In the genomic region with DNA sequence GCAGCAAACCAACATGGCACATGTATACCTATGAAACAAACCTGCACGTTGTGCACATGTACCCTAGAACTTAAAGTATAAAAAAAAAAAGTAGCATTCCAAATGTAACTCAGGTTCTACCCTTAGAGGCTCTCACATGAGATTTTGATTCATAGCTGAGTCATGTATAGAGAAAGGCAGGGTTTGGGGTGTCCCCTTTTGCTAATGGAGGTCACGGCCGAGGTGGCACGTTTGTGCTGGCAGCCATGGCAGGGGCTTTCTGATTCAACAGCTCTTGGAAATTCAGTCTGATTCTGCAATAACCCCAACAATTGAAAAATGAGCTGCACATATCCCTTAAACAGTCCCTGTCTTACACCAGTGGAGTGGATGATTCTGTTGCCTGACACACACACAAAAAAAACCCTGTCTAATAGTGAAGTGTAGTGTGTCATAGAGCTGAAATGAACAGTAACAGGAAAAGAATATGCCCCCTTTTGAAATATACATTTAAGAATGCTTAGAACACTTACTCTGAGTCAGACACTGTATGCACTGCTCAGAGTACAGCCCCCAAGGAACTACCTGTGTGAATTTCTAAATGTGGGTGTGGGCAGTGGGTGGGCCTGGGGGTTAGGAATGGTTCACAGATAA, we compare ENCODE assay signal across 10 cellular contexts. TPM values are rescaled to one million over a fixed set of nuclear protein-coding genes. Genes with fewer than 3 reads are reported as not detected.
A peak's percentile ranks its signal among the peaks of the same experiment; 100 is the strongest.
DNase-seq lines count a peak whose midpoint lies in the region; ATAC-seq and TF ChIP-seq lines count a peak whose summit lies in the region.
"Had no signal": no experiment of that assay in that cellular context is flagged by ENCODE, and none has a peak within 500 bp of the region (broad histone marks: within the 10 kb centered on the region; RNA-seq: fewer than 3 reads in every experiment).

No MANE protein-coding gene starts in this region.

- peaks cover 7% of the 10 kb centered on the region for H3K27me3 Mint-ChIP-seq in T-helper 2 cell treated with Interferon-gamma antibody and Interleukin-4, amounts not matched to agents 5 μg/mL and 100 μg/mL, for 36 hours (ENCODE audit: low read depth)

- peak; percentile 57 for DNase-seq in T-helper 2 cell treated with Interferon-gamma antibody and Interleukin-4, amounts not matched to agents 5 μg/mL and 100 μg/mL, for 36 hours (ENCODE audit: low spot score)
- DNase-seq in stimulated activated CD4-positive, alpha-beta T cell treated with anti-CD3 and anti-CD28 coated beads, Interleukin-12 subunit alpha, Interleukin-12 subunit beta, amount 100 ng/mL, for 24 hours (ENCODE audit: low read depth in 2 of 2): peak; percentile 31 to 37
- DNase-seq in lower leg skin (ENCODE audit: low spot score in 2 of 2): no peak
- DNase-seq in superior temporal gyrus (ENCODE audit: extremely low spot score): no peak
- DNase-seq in suprapubic skin (ENCODE audit: low spot score in 2 of 2): no peak
- DNase-seq in vagina (ENCODE audit: extremely low spot score in 2 of 2): no peak
- DNase-seq: MV-4-11 had no signal

- no peaks in the 10 kb centered on the region for H3K36me3 ChIP-seq in suprapubic skin
- H3K36me3 ChIP-seq in vagina: no peaks in the 10 kb centered on the region

- H3K27me3 ChIP-seq in suprapubic skin (no peaks in the 10 kb centered on the region), vagina (no peaks in the 10 kb centered on the region)

- no peak overlapping the region for H3K27ac ChIP-seq in suprapubic skin
- H3K27ac ChIP-seq in vagina: no peak overlapping the region

- no peaks in the 10 kb centered on the region for H3K4me1 ChIP-seq in suprapubic skin
- no peaks in the 10 kb centered on the region for H3K4me1 ChIP-seq in vagina

- no peaks in the 10 kb centered on the region for H3K9me3 Mint-ChIP-seq in T-helper 2 cell treated with Interferon-gamma antibody and Interleukin-4, amounts not matched to agents 5 μg/mL and 100 μg/mL, for 36 hours

- intact Hi-C loops in lower leg skin (cut with DNase I; ENCODE audit: low total_unique reads) (no loop called here), vagina (cut with DNase I) (no loop called here)

- no peak overlapping the region for H3K4me3 Mint-ChIP-seq in T-helper 2 cell treated with Interferon-gamma antibody and Interleukin-4, amounts not matched to agents 5 μg/mL and 100 μg/mL, for 36 hours

- H3K27ac Mint-ChIP-seq in T-helper 2 cell treated with Interferon-gamma antibody and Interleukin-4, amounts not matched to agents 5 μg/mL and 100 μg/mL, for 36 hours: peak overlapping the region; percentile 7

- TF ChIP-seq CTCF in lower leg skin (IDR thresholded peaks at IDR 0.05): no peak
- TF ChIP-seq CTCF in suprapubic skin (IDR thresholded peaks at IDR 0.05): no peak
- TF ChIP-seq CTCF in vagina (IDR thresholded peaks at IDR 0.05): no peak

- ATAC-seq in GM18519 (IDR thresholded peaks at IDR 0.05; ENCODE audit: low FRiP score, unreplicated experiment) (peak; percentile 89), HG02642 (IDR thresholded peaks at IDR 0.05; ENCODE audit: poor library complexity, unreplicated experiment) (peak; percentile 90)

- 49 to 70% methylated on average over 4 of the region's 4 CpGs for WGBS in lower leg skin, 2 donors
- WGBS in suprapubic skin: 64% methylated on average over 4 of the region's 4 CpGs

- no peaks in the 10 kb centered on the region for H3K9me3 ChIP-seq in suprapubic skin
- no peaks in the 10 kb centered on the region for H3K9me3 ChIP-seq in vagina

- TF ChIP-seq POLR2A in lower leg skin (IDR thresholded peaks at IDR 0.05) (no peak), suprapubic skin (IDR thresholded peaks at IDR 0.05) (no peak), vagina (IDR thresholded peaks at IDR 0.05) (no peak)

- H3K36me3 Mint-ChIP-seq in T-helper 2 cell treated with Interferon-gamma antibody and Interleukin-4, amounts not matched to agents 5 μg/mL and 100 μg/mL, for 36 hours (ENCODE audit: low read depth): peaks cover 4% of the 10 kb centered on the region

- H3K4me3 ChIP-seq in lower leg skin (ENCODE audit: low read depth, poor library complexity, severe bottlenecking) (no peak overlapping the region), suprapubic skin (no peak overlapping the region), vagina (no peak overlapping the region)

- peaks cover 43% of the 10 kb centered on the region for H3K4me1 Mint-ChIP-seq in T-helper 2 cell treated with Interferon-gamma antibody and Interleukin-4, amounts not matched to agents 5 μg/mL and 100 μg/mL, for 36 hours (ENCODE audit: low read depth)

- TF ChIP-seq EP300 in suprapubic skin (IDR thresholded peaks at IDR 0.05): no peak

RNA-seq across cellular contexts. Expression of a gene that starts 40.4 kb away (rescaled TPM):
- total RNA-seq in lower leg skin: 100 to 1,000 TPM; 104 to 248 (median 220) TPM
- 100 to 1,000 TPM in 2 of 4 donors, 10 to 100 TPM in 2; 31.8 to 150 (median 102) TPM for total RNA-seq in suprapubic skin
- total RNA-seq in vagina: not detected
- total RNA-seq: ureter had no signal

Comparison
In these comparisons a context has a peak if more than half of its experiments do, and no peak if none do; other contexts are left out.
1. DNase-seq: peak in T-helper 2 cell treated with Interferon-gamma antibody and Interleukin-4, amounts not matched to agents 5 μg/mL and 100 μg/mL, for 36 hours (single experiment) and stimulated activated CD4-positive, alpha-beta T cell treated with anti-CD3 and anti-CD28 coated beads, Interleukin-12 subunit alpha, Interleukin-12 subunit beta, amount 100 ng/mL, for 24 hours (2 of 2); none in lower leg skin (0 of 2), superior temporal gyrus (single experiment), suprapubic skin (0 of 2) and vagina (0 of 2).
2. RNA of a gene that starts 40.4 kb away (total RNA-seq): 104 to 248 TPM in lower leg skin and 31.8 to 150 TPM in suprapubic skin; not detected in vagina (single experiment); every median in the first group is over 10 times any median in the second.